8 cellular contexts compared by ENCODE assay signal in the genomic region with DNA sequence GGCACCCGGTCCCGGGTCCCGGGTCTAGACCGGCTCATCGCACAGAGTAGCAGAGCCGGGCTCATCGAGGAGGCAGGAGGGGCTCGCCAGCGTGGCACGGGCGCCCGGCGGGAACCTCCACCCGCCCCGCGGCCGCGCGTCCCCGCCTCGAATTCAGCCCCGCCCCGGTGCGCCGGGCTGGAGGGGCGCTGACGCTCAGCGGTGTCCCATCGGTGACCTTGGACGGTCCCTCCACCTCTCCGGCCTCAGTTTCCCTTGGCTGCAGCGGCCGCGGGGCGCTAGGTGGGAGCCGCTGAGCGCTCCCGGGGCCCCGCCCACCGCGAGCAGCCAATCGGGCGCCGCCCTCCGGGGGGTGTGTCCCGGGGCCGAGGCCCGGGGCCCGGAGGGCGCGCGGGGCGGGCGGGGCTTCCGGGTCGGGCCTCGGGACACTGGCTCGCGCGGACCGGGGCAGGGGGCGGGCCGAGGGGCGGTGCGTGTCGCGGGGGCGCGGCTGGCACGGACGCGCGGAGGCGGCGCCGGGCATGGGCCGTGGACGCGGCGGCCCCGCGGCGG. TPM values are rescaled to one million over a fixed set of nuclear protein-coding genes. Genes with fewer than 3 reads are reported as not detected.
DNase-seq lines count a peak whose midpoint lies in the region; ATAC-seq and FAIRE-seq lines count a peak whose summit lies in the region.

A gene (plus strand): TSS at position 529 of the 552 bp plus-strand sequence. CDS start 47,858 bp downstream, outside the sequence.

- ATAC-seq in HG03045 (IDR thresholded peaks at IDR 0.05; ENCODE audit: unreplicated experiment) = peak; percentile 74

- DNase-seq in 8988T = peak; percentile 92
- peak; percentile 93 for DNase-seq in GM18507 (ENCODE audit: extremely low spot score, insufficient read length, low read depth)
- DNase-seq in NCI-H69 (lab: John Stamatoyannopoulos, UW) = peak; percentile 90
- DNase-seq in effector CD4-positive, alpha-beta T cell = peak; percentile 80
- peak; percentile 47 to 80 for DNase-seq in lung microvascular endothelial cell (ENCODE audit: low read depth in 2 of 2)
- DNase-seq in stimulated activated CD4-positive, alpha-beta T cell treated with anti-CD3 and anti-CD28 coated beads, TNF-alpha, amount 100 ng/mL, for 4 hours (ENCODE audit: low read depth in 3 of 3) = peak; percentile 61 to 83 (median 68)

- FAIRE-seq in GM18507 (lab: Jason Lieb, UNC) = peak; percentile 79

- POLR2A ChIA-PET in activated CD8-positive, alpha-beta memory T cell treated with anti-CD3 and anti-CD28 coated beads for 36 hours (lab: Charles Lee) = no interaction called here

- CTCF ChIA-PET in activated CD8-positive, alpha-beta memory T cell treated with anti-CD3 and anti-CD28 coated beads for 36 hours (lab: Charles Lee) = interaction anchor here (0.6 to 1.3 kb wide), 3 partner anchors 30 to 144 kb away, joined by 3 to 4 read pairs (median 3); no protein-coding TSS in a partner anchor

RNA-seq across cellular contexts. Expression of the gene that starts here (rescaled TPM):
- total RNA-seq in activated CD8-positive, alpha-beta memory T cell treated with anti-CD3 and anti-CD28 coated beads for 36 hours = 10 to 100 TPM; 12.1 to 12.3 TPM
- 4.1 and 7.9 TPM in 2 replicates for total RNA-seq in lung microvascular endothelial cell

Comparison
In these comparisons a context has a peak if more than half of its experiments do, and no peak if none do; other contexts are left out.
1. Peak in every context shown above with its lines: DNase-seq and ATAC-seq.